Comparison of ENCODE assay signal across 9 cellular contexts in the genomic region with DNA sequence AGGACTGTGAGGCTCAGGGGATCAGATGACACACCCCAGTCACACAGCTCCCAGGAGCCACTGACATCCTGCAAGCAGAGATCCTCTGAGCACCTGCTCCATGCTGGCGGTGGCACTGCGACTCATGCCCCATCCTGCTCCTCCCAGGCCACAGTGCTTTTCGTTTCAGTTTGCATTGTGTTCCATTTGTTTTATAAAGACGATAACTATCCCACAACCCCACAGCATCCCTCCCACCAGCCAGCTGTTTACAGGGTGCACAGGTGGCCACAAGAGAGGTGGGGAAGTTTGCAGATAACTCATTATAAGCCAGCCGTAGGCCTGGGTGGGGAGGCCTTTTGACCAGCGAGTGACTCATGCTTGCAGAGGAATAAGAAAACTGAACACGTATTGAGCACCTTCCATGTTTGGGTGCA. TPM values are rescaled to one million over a fixed set of nuclear protein-coding genes. Genes with fewer than 3 reads are reported as not detected.
DNase-seq lines count a peak whose midpoint lies in the region; ATAC-seq and TF ChIP-seq lines count a peak whose summit lies in the region.
"Had no signal": no experiment of that assay in that cellular context is flagged by ENCODE, and none has a peak within 500 bp of the region (broad histone marks: within the 10 kb centered on the region; RNA-seq: fewer than 3 reads in every experiment).

No MANE protein-coding gene starts in this region.

- H3K27me3 Mint-ChIP-seq in HFFc6 (ENCODE audit: insufficient read depth): peaks cover 16% of the 10 kb centered on the region

- no peak overlapping the region for H3K27ac ChIP-seq in HCT116 (ENCODE audit: low read depth, low read length)
- H3K27ac ChIP-seq: KMS-11 had no signal

- TF ChIP-seq CTCF in HCT116 (IDR thresholded peaks at IDR 0.05 in 2 of 3, conservative IDR thresholded peaks at IDR 0.05 in 1 of 3; ENCODE audit: borderline replicate concordance in 1 of 3, insufficient read depth in 1 of 3, low read depth in 2 of 3, low read length in 2 of 3) (no peak), kidney epithelial cell (IDR thresholded peaks at IDR 0.05; ENCODE audit: insufficient read depth, low read length, poor library complexity, severe bottlenecking) (no peak), HFFc6 (IDR thresholded peaks at IDR 0.05) (no peak)

- H3K36me3 ChIP-seq in HCT116 (ENCODE audit: control insufficient read depth in 1 of 2, insufficient read depth in 2 of 2, low read length in 2 of 2) (no peaks in the 10 kb centered on the region), kidney epithelial cell (ENCODE audit: control insufficient read depth, insufficient read depth, low read length) (no peaks in the 10 kb centered on the region)

- CTCF ChIA-PET in HCT116 (lab: Charles Lee): no interaction called here

- H3K9ac ChIP-seq in HCT116 (ENCODE audit: low read length): 0 out of 2 replicates have a peak overlapping the region, but pooled peaks have one; percentile 5
- H3K9ac ChIP-seq: KMS-11 had no signal

- TF ChIP-seq RAD21 in HCT116 (IDR thresholded peaks at IDR 0.05; ENCODE audit: low read depth): 0 out of 2 replicates have a peak, but pooled peaks have one; percentile 9

- no peaks in the 10 kb centered on the region for H3K9me3 Mint-ChIP-seq in HFFc6

- H3K4me3 Mint-ChIP-seq in HFFc6: no peak overlapping the region

- H3K4me1 Mint-ChIP-seq in HFFc6 (ENCODE audit: low read depth): peaks cover 9% of the 10 kb centered on the region

- peak overlapping the region; percentile 60 for H3K4me2 ChIP-seq in HCT116 (ENCODE audit: low read length)
- H3K4me2 ChIP-seq: KMS-11 had no signal

- H3K9me3 ChIP-seq in HCT116 (ENCODE audit: control insufficient read depth in 1 of 2, insufficient read depth in 1 of 2, low read depth in 1 of 2, low read length in 2 of 2): no peaks in the 10 kb centered on the region

- no peak overlapping the region for H2AFZ ChIP-seq in HCT116 (ENCODE audit: low read depth, low read length, poor library complexity, severe bottlenecking)

- RAD21 ChIA-PET in HCT116 (lab: Charles Lee; ENCODE audit: low non-redundant PET in 1 of 2, low total read pairs in 2 of 2, uncharacterized antibody in 2 of 2, unreplicated experiment in 2 of 2): no interaction called here

- H3K9me2 ChIP-seq in HCT116 (ENCODE audit: insufficient read depth): no peaks in the 10 kb centered on the region

- intact Hi-C loops in HCT116 (cut with micrococcal nuclease): no loop called here

- H3K79me2 ChIP-seq in HCT116 (ENCODE audit: insufficient read depth, low read length): no peaks in the 10 kb centered on the region

- no peaks in the 10 kb centered on the region for H4K20me1 ChIP-seq in HCT116 (ENCODE audit: insufficient read depth)

- no peak for TF ChIP-seq POLR2A in HCT116 (IDR thresholded peaks at IDR 0.05; ENCODE audit: borderline replicate concordance, extremely low read depth, insufficient read depth, insufficient read length)

- no peaks in the 10 kb centered on the region for H3K36me3 Mint-ChIP-seq in HFFc6 (ENCODE audit: low read depth)

- BruUV-seq in HCT116 (replicated peaks; lab: Mats Ljungman, UMichigan): no TSS peak

- peak overlapping the region in 1 of 2 experiments; percentile 4; a peak in 1 of 4 replicates for H3K4me3 ChIP-seq in HCT116 (replicated peaks in 1 of 2; ENCODE audit: low read depth in 1 of 2, low read length in 2 of 2)
- H3K4me3 ChIP-seq in kidney epithelial cell (ENCODE audit: low read depth, low read length): no peak overlapping the region

- no peak overlapping the region for H3K27ac Mint-ChIP-seq in HFFc6

- POLR2A ChIA-PET in HCT116 (lab: Charles Lee): no interaction called here

- ATAC-seq in HCT116 (peak; percentile 77), GM18868 (IDR thresholded peaks at IDR 0.05; ENCODE audit: unreplicated experiment) (no peak)

- peak; percentile 84 for DNase-seq in COLO668 (lab: John Stamatoyannopoulos, UW; ENCODE audit: unreplicated experiment)
- DNase-seq in HCT116 (ENCODE audit: low read depth, low spot score): no peak
- DNase-seq in RPMI8226: peak; percentile 17
- peak; percentile 14 for DNase-seq in kidney epithelial cell (ENCODE audit: low read depth)
- no peak for DNase-seq in iPS-NIHi11 (ENCODE audit: low spot score)
- DNase-seq in activated effector memory CD4-positive, alpha-beta T cell treated with anti-CD3 and anti-CD28 coated beads, Interleukin-2, amount 50 U/mL, for 16 hours: no peak
- DNase-seq in HFFc6: no peak

- H3K4me1 ChIP-seq in HCT116 (ENCODE audit: control insufficient read depth in 1 of 2, insufficient read depth in 2 of 2, low read length in 2 of 2): peaks cover 0 to 13% of the 10 kb centered on the region in 2 experiments; a peak in 2 of 4 replicates

- H3K27me3 ChIP-seq in HCT116 (ENCODE audit: insufficient read depth, low read length) (no peaks in the 10 kb centered on the region), kidney epithelial cell (ENCODE audit: control insufficient read depth, insufficient read depth, low read length) (no peaks in the 10 kb centered on the region)

TF ChIP-seq in HCT116, 20 proteins besides CTCF, POLR2A, EP300 and RAD21:
- TF ChIP-seq EZH2phosphoT487 (IDR thresholded peaks at IDR 0.05; ENCODE audit: borderline replicate concordance) (no peak), MAX (IDR thresholded peaks at IDR 0.05) (peak; percentile 76), FOSL1 (IDR thresholded peaks at IDR 0.05; ENCODE audit: low read depth) (peak; percentile 63), CBX3 (IDR thresholded peaks at IDR 0.05; ENCODE audit: low read depth) (peak; percentile 83)
TF ChIP-seq in HCT116: peak in this region for 3.

RNA-seq across cellular contexts. Expression of gene BCO1, which starts 28.2 kb away (rescaled TPM):
- total RNA-seq in HCT116 (2021; ENCODE audit: unreplicated experiment) (not detected), kidney epithelial cell (0.13 and 0.14 TPM in 2 replicates)
- polyA plus RNA-seq in HCT116 (2012): not detected in 2 replicates
- total RNA-seq in HFFc6 (2021; fragmentation: NEBNext Ultra II Directional; extraction: Animal tissue kit (Norgen Biotek cat#: 25700)): not detected

RNA-seq across cellular contexts. Expression of gene GAN, which starts 48.1 kb away (rescaled TPM):
- total RNA-seq in HCT116 (2021; ENCODE audit: unreplicated experiment) (22.5 TPM), kidney epithelial cell (9.7 and 12.5 TPM in 2 replicates)
- polyA plus RNA-seq in HCT116 (2012): 3.7 and 4.4 TPM in 2 replicates
- total RNA-seq in HFFc6 (2021; fragmentation: NEBNext Ultra II Directional; extraction: Animal tissue kit (Norgen Biotek cat#: 25700)): 1 to 10 TPM; 5.6 to 8.6 (median 6.2) TPM

Comparison
In these comparisons a context has a peak if more than half of its experiments do, and no peak if none do; other contexts are left out.
1. DNase-seq: peak in COLO668 (single experiment), RPMI8226 (single experiment) and kidney epithelial cell (single experiment); none in HCT116 (single experiment), iPS-NIHi11 (single experiment), activated effector memory CD4-positive, alpha-beta T cell treated with anti-CD3 and anti-CD28 coated beads, Interleukin-2, amount 50 U/mL, for 16 hours (single experiment) and HFFc6 (single experiment).